Comparison of ENCODE assay signal across 2 cellular contexts in the genomic region with DNA sequence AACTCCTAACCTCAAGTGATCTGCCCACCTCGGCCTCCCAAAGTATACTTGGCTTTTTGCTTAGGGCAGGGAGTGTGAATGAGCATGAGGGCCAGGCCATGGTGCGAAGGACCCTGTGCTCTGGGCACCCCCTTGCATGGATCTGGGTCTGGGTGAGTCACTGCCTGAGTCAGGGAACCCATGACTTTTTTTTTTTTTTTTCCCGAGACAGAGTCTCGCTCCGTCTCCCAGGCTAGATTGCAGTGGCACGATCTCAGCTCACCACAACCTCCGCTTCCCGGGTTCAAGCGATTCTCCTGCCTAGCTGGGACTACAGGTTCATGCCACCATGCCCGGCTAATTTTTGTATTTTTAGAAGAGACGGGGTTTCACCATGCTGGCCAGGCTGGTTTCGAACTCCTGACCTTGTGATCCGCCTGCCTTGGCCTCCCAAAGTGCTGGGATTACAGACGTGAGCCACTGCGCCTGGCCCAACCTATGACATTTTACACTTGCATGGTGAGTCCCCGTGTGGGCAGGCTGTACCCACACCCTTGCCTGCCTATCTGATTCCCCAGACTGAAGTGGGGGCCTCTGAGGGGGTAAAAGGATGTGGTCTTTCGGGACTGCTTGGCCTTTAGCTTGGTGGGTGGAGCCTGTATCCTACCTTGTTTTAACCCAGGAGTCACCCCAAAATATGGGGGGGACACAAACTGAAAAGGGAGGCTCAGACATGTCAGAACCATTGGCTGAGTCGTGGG.
TF ChIP-seq lines count a peak whose summit lies in the region.

No MANE protein-coding gene starts in this region.

TF ChIP-seq in IMR-90, 13 proteins besides CTCF, POLR2A, EP300 and RAD21:
- peak; percentile 61 for TF ChIP-seq FOS (IDR thresholded peaks at IDR 0.05; ENCODE audit: low read depth, low read length)
TF ChIP-seq in IMR-90: peak in this region for 1; not testable (repeated sequence) for 12.

TF ChIP-seq in HepG2, 621 proteins besides CTCF, POLR2A, EP300 and RAD21:
- peak; percentile 35; the same call in 1 of the 2 replicates for TF ChIP-seq ZBTB38 (CRISPR knock-in tag; IDR thresholded peaks at IDR 0.05)
